ENCODE assay signal across 8 cellular contexts in genomic region chr2:208025037-208025813, GRCh38. TPM values are rescaled to one million over a fixed set of nuclear protein-coding genes. Genes with fewer than 3 reads are reported as not detected.
DNase-seq lines count a peak whose midpoint lies in the region; ATAC-seq and TF ChIP-seq lines count a peak whose summit lies in the region.

A gene with protein sequence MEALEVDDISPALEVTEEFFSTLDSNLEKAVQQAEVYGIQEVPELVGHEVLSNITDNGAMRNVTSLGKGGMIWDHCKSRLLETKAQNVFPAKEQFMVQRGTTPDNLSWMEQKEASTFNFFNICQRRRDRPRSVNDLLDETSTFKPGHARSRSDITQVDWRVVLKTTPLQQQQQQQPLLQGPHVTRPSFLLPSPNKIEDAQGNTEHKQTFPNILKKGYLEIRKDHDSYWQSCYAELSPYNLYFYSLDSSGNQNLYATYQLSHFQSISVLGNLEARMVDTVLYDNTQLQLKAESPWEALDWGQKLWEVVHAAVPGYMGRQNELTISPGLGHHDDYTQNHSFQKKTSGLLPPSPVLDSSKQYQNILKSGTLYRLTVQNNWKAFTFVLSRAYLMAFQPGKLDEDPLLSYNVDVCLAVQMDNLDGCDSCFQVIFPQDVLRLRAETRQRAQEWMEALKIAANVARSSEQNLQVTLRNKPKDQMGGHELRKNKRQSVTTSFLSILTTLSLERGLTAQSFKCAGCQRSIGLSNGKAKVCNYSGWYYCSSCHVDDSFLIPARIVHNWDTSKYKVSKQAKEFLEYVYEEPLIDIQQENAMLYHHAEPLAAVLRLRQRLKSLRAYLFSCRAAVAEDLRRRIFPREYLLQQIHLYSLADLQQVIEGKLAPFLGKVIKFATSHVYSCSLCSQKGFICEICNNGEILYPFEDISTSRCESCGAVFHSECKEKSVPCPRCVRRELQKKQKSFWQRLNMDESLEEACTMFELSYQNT (minus strand): TSS chr2:208025527. CDS start chr2:208001639, 23,888 bp downstream.

- CTCF ChIA-PET in activated B cell treated with CpG ODN at 0.5 μM for 24 hours (lab: Charles Lee): interaction anchor here (1.2 to 1.9 kb wide), 4 partner anchors 15 to 398 kb away, joined by 3 to 9 read pairs (median 4); no protein-coding TSS in a partner anchor

- intact Hi-C loops in activated B cell treated with CpG ODN at 0.5 μM for 24 hours (cut with micrococcal nuclease): loop anchor here (1.0 to 10.0 kb wide), 6 partner anchors 42 to 1870 kb away; partner anchors contain the start of genes EEF1B2, FZD5, METTL21A and NDUFS1

- peaks cover 5% of the 10 kb centered on the region for H3K36me3 Mint-ChIP-seq in activated B cell treated with CpG ODN at 0.5 μM for 24 hours (ENCODE audit: low read depth)

- POLR2A ChIA-PET in activated B cell treated with CpG ODN at 0.5 μM for 24 hours (lab: Charles Lee): interaction anchor here (0.6 to 2.6 kb wide), 9 partner anchors 10 to 1260 kb away, joined by 3 to 15 read pairs (median 3); partner anchors contain the start of genes CCNYL1, CREB1, FASTKD2 and FZD5

- ATAC-seq in GM18508 (IDR thresholded peaks at IDR 0.05; ENCODE audit: insufficient read depth, unreplicated experiment) (peak; percentile 62), HG02981 (IDR thresholded peaks at IDR 0.05; ENCODE audit: unreplicated experiment) (peak; percentile 83), activated B cell treated with CpG ODN at 0.5 μM for 24 hours (ENCODE audit: low read depth) (peak; percentile 91)

- peak within 1 kb of the TSS; percentile 92 for H3K27ac Mint-ChIP-seq in activated B cell treated with CpG ODN at 0.5 μM for 24 hours

- H3K9me3 Mint-ChIP-seq in activated B cell treated with CpG ODN at 0.5 μM for 24 hours: no peaks in the 10 kb centered on the region

- peak within 1 kb of the TSS; percentile 86 for H3K4me3 Mint-ChIP-seq in activated B cell treated with CpG ODN at 0.5 μM for 24 hours

- no peaks in the 10 kb centered on the region for H3K27me3 Mint-ChIP-seq in activated B cell treated with CpG ODN at 0.5 μM for 24 hours

- H3K4me1 Mint-ChIP-seq in activated B cell treated with CpG ODN at 0.5 μM for 24 hours: peaks cover 20% of the 10 kb centered on the region

- DNase-seq in A172 (ENCODE audit: low spot score) (peak; percentile 69), NCI-H2171 (lab: John Stamatoyannopoulos, UW) (peak; percentile 67), activated B cell treated with CpG ODN at 0.5 μM for 24 hours (peak; percentile 76), caudate nucleus (lab: John Stamatoyannopoulos, UW) (peak in 60 of 61 donors; percentile 34 to 87 (median 76)), islet precursor cell (peak; percentile 93)
- DNase-seq in stimulated activated CD4-positive, alpha-beta T cell treated with anti-CD3 and anti-CD28 coated beads, Interleukin-12 subunit alpha, Interleukin-12 subunit beta, amount 100 ng/mL, for 48 hours (ENCODE audit: low read depth in 2 of 3, low spot score in 1 of 3): peak; percentile 75 to 80 (median 76)

- H3K27ac ChIP-seq in caudate nucleus (ENCODE audit: low read depth, low read length): peak within 1 kb of the TSS; percentile 92

- no peak for TF ChIP-seq CTCF in activated B cell treated with CpG ODN at 0.5 μM for 24 hours (IDR thresholded peaks at IDR 0.05)

RNA-seq across cellular contexts. Expression of the gene that starts here (rescaled TPM):
- 3.5 and 4.9 TPM in 2 replicates for total RNA-seq in A172 (2014; rRNA removed; shearing (Covaris generic))
- 12.0 and 12.2 TPM in 2 replicates for total RNA-seq in activated B cell treated with CpG ODN at 0.5 μM for 24 hours

Comparison
In these comparisons a context has a peak if more than half of its experiments do, and no peak if none do; other contexts are left out.
1. Peak in every context shown above with its lines: DNase-seq, ATAC-seq and H3K27ac ChIP-seq.